ENCODE assay signal across 19 cellular contexts in genomic region chr4:58807843-58808605, GRCh38.
"Had no signal": no experiment of that assay in that cellular context is flagged by ENCODE, and none has a peak within 500 bp of the region (broad histone marks: within the 10 kb centered on the region; RNA-seq: fewer than 3 reads in every experiment).

No MANE protein-coding gene starts in this region.

- H3K4me3 ChIP-seq: breast epithelium, prostate gland, tibial artery had no signal

- DNase-seq: activated CD4-positive, alpha-beta T cell treated with anti-CD3 and anti-CD28 coated beads, Interleukin-2, amount 50 U/mL, for 1 hour; activated CD8-positive, alpha-beta memory T cell treated with anti-CD3 and anti-CD28 coated beads, Interleukin-2, amount 50 U/mL, for 4 hours; activated naive CD4-positive, alpha-beta T cell treated with anti-CD3 and anti-CD28 coated beads, Interleukin-2, amount 10 ng/mL, durations not matched to agents 7 days and 5 days; activated naive CD8-positive, alpha-beta T cell treated with anti-CD3 and anti-CD28 coated beads, Interleukin-2, amount 50 U/mL, for 24 hours; activated T-cell treated with anti-CD3 and anti-CD28 coated beads, Interleukin-2, amount 50 U/mL, for 4 hours; aorta; cortex of kidney; effector CD4-positive, alpha-beta T cell; head of caudate nucleus; mesendoderm; naive thymus-derived CD8-positive, alpha-beta T cell; right cardiac atrium; stimulated activated naive CD8-positive, alpha-beta T cell treated with anti-CD3 and anti-CD28 coated beads, Interleukin-15, Interleukin-2, amounts not matched to agents 100 U/mL and 50 U/mL, for 24 hours; substantia nigra; T-helper 9 cell; tibial artery had no signal

- H3K27ac ChIP-seq: breast epithelium, prostate gland, tibial artery had no signal

- H3K27me3 ChIP-seq: breast epithelium, tibial artery had no signal

- H3K9me3 ChIP-seq: breast epithelium, prostate gland, tibial artery had no signal

- ATAC-seq: activated CD4-positive, CD25-positive, alpha-beta regulatory T cell treated with anti-CD3 and anti-CD28 coated beads, Interleukin-2, amount 50 U/mL, for 24 hours; activated naive CD8-positive, alpha-beta T cell treated with anti-CD3 and anti-CD28 coated beads, Interleukin-2, amount 50 U/mL, for 24 hours; activated T-cell treated with anti-CD3 and anti-CD28 coated beads, Interleukin-2, amount 50 U/mL, for 4 hours; naive thymus-derived CD8-positive, alpha-beta T cell; right cardiac atrium; stimulated activated naive CD8-positive, alpha-beta T cell treated with anti-CD3 and anti-CD28 coated beads, Interleukin-15, Interleukin-2, amounts not matched to agents 100 U/mL and 50 U/mL, for 24 hours had no signal

- H3K36me3 ChIP-seq: breast epithelium, prostate gland, tibial artery had no signal

- H3K4me1 ChIP-seq: breast epithelium, prostate gland, tibial artery had no signal
